7 cellular contexts compared by ENCODE assay signal in the genomic region with DNA sequence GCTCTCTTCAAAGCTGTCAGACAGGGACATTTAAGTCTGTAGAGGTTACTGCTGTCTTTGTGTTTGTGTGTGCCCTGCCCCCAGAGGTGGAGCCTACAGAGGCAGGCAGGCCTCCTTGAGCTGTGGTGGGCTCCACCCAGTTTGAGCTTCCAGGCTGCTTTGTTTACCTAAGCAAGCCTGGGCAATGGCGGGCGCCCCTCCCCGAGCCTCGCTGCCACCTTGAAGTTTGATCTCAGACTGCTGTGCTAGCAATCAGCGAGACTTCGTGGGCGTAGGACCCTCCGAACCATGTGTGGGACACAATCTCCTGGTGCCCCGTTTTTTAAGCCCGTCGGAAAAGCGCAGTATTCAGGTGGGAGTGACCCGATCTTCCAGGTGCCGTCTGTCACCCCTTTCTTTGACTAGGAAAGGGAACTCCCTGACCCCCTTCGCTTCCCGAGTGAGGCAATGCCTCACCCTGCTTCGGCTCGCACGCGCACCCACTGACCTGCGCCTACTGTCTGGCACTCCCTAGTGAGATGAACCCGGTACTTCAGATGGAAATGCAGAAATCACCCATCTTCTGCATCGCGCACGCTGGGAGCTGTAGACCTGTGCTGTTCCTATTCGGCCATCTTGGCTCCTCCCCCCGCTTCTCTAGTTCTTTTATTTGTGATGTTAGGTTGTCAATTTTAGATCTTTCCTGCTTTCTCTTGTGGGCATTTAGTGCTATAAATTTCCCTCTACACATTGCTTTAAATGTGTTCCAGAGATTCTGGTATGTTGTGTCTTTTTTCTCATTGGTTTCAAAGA. TPM values are rescaled to one million over a fixed set of nuclear protein-coding genes. Genes with fewer than 3 reads are reported as not detected.
DNase-seq lines count a peak whose midpoint lies in the region; TF ChIP-seq lines count a peak whose summit lies in the region.
"Not testable (repeated sequence)": the region's sequence is repeated elsewhere in the genome, so short reads cannot be mapped to it uniquely, and the experiment has no call there.

No MANE protein-coding gene starts in this region.

- intact Hi-C loops in colonic mucosa (cut with DNase I) = not testable (repeated sequence)

- not testable (repeated sequence) for H3K27ac ChIP-seq in HUES6 (ENCODE audit: low read depth, low read length); colonic mucosa

- H3K4me3 ChIP-seq in HUES6 (ENCODE audit: low read depth, low read length) (peak overlapping the region; percentile 67), colonic mucosa (peak overlapping the region; percentile 12)

- not testable (repeated sequence) for H3K36me3 ChIP-seq in HUES6 (ENCODE audit: control insufficient read depth, insufficient read depth, low read length); colonic mucosa

- H3K9me3 ChIP-seq in HUES6 (ENCODE audit: control insufficient read depth, insufficient read depth, low read depth, low read length) = peaks cover 24% of the 10 kb centered on the region
- H3K9me3 ChIP-seq in colonic mucosa = not testable (repeated sequence)

- H3K27me3 ChIP-seq in HUES6 (ENCODE audit: control insufficient read depth, insufficient read depth, low read length); colonic mucosa: not testable (repeated sequence)

- peak; percentile 57 for DNase-seq in ELF-1 (ENCODE audit: low read depth, low spot score)
- peak; percentile 16 for DNase-seq in NCI-H1417 treated with DMSO at 0.1 percent for 48 hours (lab: John Stamatoyannopoulos, UW)
- DNase-seq in NCI-H2196 (lab: John Stamatoyannopoulos, UW; ENCODE audit: unreplicated experiment) = peak; percentile 0
- DNase-seq in NCI-H748 treated with DMSO at 0.1 percent for 48 hours (lab: John Stamatoyannopoulos, UW) = peak; percentile 15
- peak; percentile 23 for DNase-seq in SK-N-DZ (ENCODE audit: low spot score)
- not testable (repeated sequence) for DNase-seq in colonic mucosa

- H3K4me1 ChIP-seq in HUES6 (ENCODE audit: control insufficient read depth, insufficient read depth, low read length); colonic mucosa: not testable (repeated sequence)

- not testable (repeated sequence) for TF ChIP-seq CTCF in colonic mucosa (IDR thresholded peaks at IDR 0.05)

- H3K9ac ChIP-seq in HUES6 (ENCODE audit: low read length) = peak overlapping the region; percentile 73
- H3K9ac ChIP-seq in colonic mucosa (ENCODE audit: low read depth in 2 of 2, low read length in 2 of 2) = not testable (repeated sequence)

RNA-seq across cellular contexts. Expression of a gene that starts 32.5 kb away (rescaled TPM):
- 24.7 and 47.3 TPM in 2 replicates for polyA plus RNA-seq in SK-N-DZ (2014; cell fraction: cytosol; rRNA removed)
- 38.7 and 41.9 TPM in 2 replicates for polyA plus RNA-seq in SK-N-DZ (2014; cell fraction: nucleus; rRNA removed)
- 10 to 100 TPM; 27.9 to 31.8 TPM for total RNA-seq in colonic mucosa
